Comparison of ENCODE assay signal across 18 cellular contexts in the genomic region with DNA sequence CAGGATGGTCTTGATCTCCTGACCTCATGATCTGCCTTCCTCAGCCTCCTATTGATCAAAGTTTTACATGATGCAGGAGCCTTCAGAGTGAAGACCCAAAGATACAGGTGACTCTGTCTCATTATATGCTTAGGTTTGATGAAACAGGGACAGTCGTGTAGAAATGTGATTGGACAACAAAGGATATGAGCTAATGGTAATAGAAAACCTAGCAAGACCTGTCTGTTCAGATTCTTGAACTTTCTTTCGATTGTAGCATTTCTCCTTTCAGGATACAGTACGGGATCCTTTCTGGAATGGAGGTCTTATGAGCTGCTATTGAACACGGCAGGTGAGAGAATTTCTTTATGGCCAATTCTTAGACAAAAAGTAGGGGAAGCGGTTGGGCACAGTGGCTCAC. TPM values are rescaled to one million over a fixed set of nuclear protein-coding genes. Genes with fewer than 3 reads are reported as not detected.
"Had no signal": no experiment of that assay in that cellular context is flagged by ENCODE, and none has a peak within 500 bp of the region (broad histone marks: within the 10 kb centered on the region; RNA-seq: fewer than 3 reads in every experiment).

A gene with protein sequence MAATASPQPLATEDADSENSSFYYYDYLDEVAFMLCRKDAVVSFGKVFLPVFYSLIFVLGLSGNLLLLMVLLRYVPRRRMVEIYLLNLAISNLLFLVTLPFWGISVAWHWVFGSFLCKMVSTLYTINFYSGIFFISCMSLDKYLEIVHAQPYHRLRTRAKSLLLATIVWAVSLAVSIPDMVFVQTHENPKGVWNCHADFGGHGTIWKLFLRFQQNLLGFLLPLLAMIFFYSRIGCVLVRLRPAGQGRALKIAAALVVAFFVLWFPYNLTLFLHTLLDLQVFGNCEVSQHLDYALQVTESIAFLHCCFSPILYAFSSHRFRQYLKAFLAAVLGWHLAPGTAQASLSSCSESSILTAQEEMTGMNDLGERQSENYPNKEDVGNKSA (plus strand): TSS at position 244 of the 400 bp plus-strand sequence. CDS start 55,058 bp downstream, outside the sequence.

- ATAC-seq: gastrocnemius medialis; stimulated activated memory B cell treated with anti-CD40 and anti-IgM and Interleukin-4, amounts not matched to agents 10 μg/mL and 1 μg/mL and 100 μg/mL, for 72 hours; T-cell had no signal

- H3K9me3 ChIP-seq: esophagus squamous epithelium, gastrocnemius medialis, stomach, suprapubic skin, upper lobe of left lung had no signal

- H3K36me3 ChIP-seq: esophagus squamous epithelium, gastrocnemius medialis, stomach, suprapubic skin, upper lobe of left lung had no signal

- H3K27ac ChIP-seq: esophagus squamous epithelium, gastrocnemius medialis, skin epidermis, stomach, suprapubic skin, upper lobe of left lung had no signal

- DNase-seq: activated gamma-delta T cell treated with Interleukin-2 at 50 U/mL for 16 hours; activated T-cell treated with anti-CD3 and anti-CD28 coated beads, Interleukin-2, amount 50 U/mL, for 1 hour; anterior cingulate cortex; caudate nucleus; effector memory CD4-positive, alpha-beta T cell; esophagus squamous epithelium; gastrocnemius medialis; hippocampal formation; occipital lobe; posterior cingulate gyrus; stimulated activated CD4-positive, alpha-beta T cell treated with anti-CD3 and anti-CD28 coated beads, Interleukin-15, amount 100 ng/mL, for 24 hours; stomach; T-cell; upper lobe of left lung had no signal

- H3K4me3 ChIP-seq: esophagus squamous epithelium, gastrocnemius medialis, skin epidermis, stomach, suprapubic skin, upper lobe of left lung had no signal

- H3K27me3 ChIP-seq: esophagus squamous epithelium, gastrocnemius medialis, stomach, suprapubic skin, upper lobe of left lung had no signal

RNA-seq across cellular contexts. Expression of the gene that starts here (rescaled TPM):
- total RNA-seq: endothelial cell of umbilical vein had no signal
